ENCODE assay signal across 8 cellular contexts in genomic region chrX:119399772-119400101, GRCh38. TPM values are rescaled to one million over a fixed set of nuclear protein-coding genes. Genes with fewer than 3 reads are reported as not detected.
DNase-seq lines count a peak whose midpoint lies in the region; ATAC-seq lines count a peak whose summit lies in the region.

No MANE protein-coding gene starts in this region.

- peak overlapping the region; percentile 77 for H3K4me3 Mint-ChIP-seq in T-helper 2 cell treated with Interferon-gamma antibody and Interleukin-4, amounts not matched to agents 5 μg/mL and 100 μg/mL, for 36 hours
- H3K4me3 Mint-ChIP-seq in natural killer cell treated with Interleukin-12 subunit alpha and Interleukin-12 subunit beta and Interleukin-15 and Interleukin-18, amount 100 ng/mL, for 72 hours, result peak overlapping the region; percentile 36

- H3K36me3 Mint-ChIP-seq in T-helper 2 cell treated with Interferon-gamma antibody and Interleukin-4, amounts not matched to agents 5 μg/mL and 100 μg/mL, for 36 hours (ENCODE audit: low read depth), result no peaks in the 10 kb centered on the region
- no peaks in the 10 kb centered on the region for H3K36me3 Mint-ChIP-seq in natural killer cell treated with Interleukin-12 subunit alpha and Interleukin-12 subunit beta and Interleukin-15 and Interleukin-18, amount 100 ng/mL, for 72 hours

- no peak overlapping the region for H3K27ac Mint-ChIP-seq in T-helper 2 cell treated with Interferon-gamma antibody and Interleukin-4, amounts not matched to agents 5 μg/mL and 100 μg/mL, for 36 hours
- H3K27ac Mint-ChIP-seq in natural killer cell treated with Interleukin-12 subunit alpha and Interleukin-12 subunit beta and Interleukin-15 and Interleukin-18, amount 100 ng/mL, for 72 hours, result no peak overlapping the region

- no peak for DNase-seq in T-helper 2 cell treated with Interferon-gamma antibody and Interleukin-4, amounts not matched to agents 5 μg/mL and 100 μg/mL, for 36 hours (ENCODE audit: low spot score)
- no peak for DNase-seq in T-helper 2 cell
- peak; percentile 32 for DNase-seq in OCI-M1 (lab: John Stamatoyannopoulos, UW)
- DNase-seq in epithelial cell of prostate (ENCODE audit: low read depth, low spot score), result no peak
- no peak for DNase-seq in natural killer cell treated with Interleukin-12 subunit alpha and Interleukin-12 subunit beta and Interleukin-15 and Interleukin-18, amount 100 ng/mL, for 72 hours (ENCODE audit: low spot score)
- DNase-seq in SIG-M5 treated with dmso at 0.1 percent for 504 hours (lab: John Stamatoyannopoulos, UW; ENCODE audit: unreplicated experiment), result no peak

- H3K27me3 Mint-ChIP-seq in T-helper 2 cell treated with Interferon-gamma antibody and Interleukin-4, amounts not matched to agents 5 μg/mL and 100 μg/mL, for 36 hours (ENCODE audit: low read depth), result no peaks in the 10 kb centered on the region
- peaks cover 0 to 2% of the 10 kb centered on the region in 2 donors for H3K27me3 Mint-ChIP-seq in natural killer cell treated with Interleukin-12 subunit alpha and Interleukin-12 subunit beta and Interleukin-15 and Interleukin-18, amount 100 ng/mL, for 72 hours

- peaks cover 22% of the 10 kb centered on the region for H3K4me1 Mint-ChIP-seq in T-helper 2 cell treated with Interferon-gamma antibody and Interleukin-4, amounts not matched to agents 5 μg/mL and 100 μg/mL, for 36 hours (ENCODE audit: low read depth)
- peaks cover 13% of the 10 kb centered on the region in 2 donors for H3K4me1 Mint-ChIP-seq in natural killer cell treated with Interleukin-12 subunit alpha and Interleukin-12 subunit beta and Interleukin-15 and Interleukin-18, amount 100 ng/mL, for 72 hours (ENCODE audit: low read depth in 2 of 2)

- H3K27ac ChIP-seq in epithelial cell of prostate, result peak overlapping the region; percentile 53

- no peaks in the 10 kb centered on the region for H3K9me3 Mint-ChIP-seq in T-helper 2 cell treated with Interferon-gamma antibody and Interleukin-4, amounts not matched to agents 5 μg/mL and 100 μg/mL, for 36 hours
- H3K9me3 Mint-ChIP-seq in natural killer cell treated with Interleukin-12 subunit alpha and Interleukin-12 subunit beta and Interleukin-15 and Interleukin-18, amount 100 ng/mL, for 72 hours, result no peaks in the 10 kb centered on the region

- no peak for ATAC-seq in natural killer cell treated with Interleukin-12 subunit alpha and Interleukin-12 subunit beta and Interleukin-15 and Interleukin-18, amount 100 ng/mL, for 72 hours
- ATAC-seq in HG03354 (IDR thresholded peaks at IDR 0.05; ENCODE audit: poor library complexity, severe bottlenecking, unreplicated experiment) (no peak), GM21717 (IDR thresholded peaks at IDR 0.05; ENCODE audit: unreplicated experiment) (no peak)

RNA-seq across cellular contexts. Expression of gene SLC25A43, which starts 0.6 kb away (rescaled TPM):
- 1 to 10 TPM; 4.7 to 6.4 TPM for total RNA-seq in natural killer cell treated with Interleukin-12 subunit alpha and Interleukin-12 subunit beta and Interleukin-15 and Interleukin-18, amount 100 ng/mL, for 72 hours
